11 cellular contexts compared by ENCODE assay signal in genomic region chr21:45469273-45470086, GRCh38.
DNase-seq lines count a peak whose midpoint lies in the region; ATAC-seq and TF ChIP-seq lines count a peak whose summit lies in the region.
"Had no signal": no experiment of that assay in that cellular context is flagged by ENCODE, and none has a peak within 500 bp of the region (broad histone marks: within the 10 kb centered on the region; RNA-seq: fewer than 3 reads in every experiment).

No MANE protein-coding gene starts in this region.

- no peaks in the 10 kb centered on the region for H3K27me3 ChIP-seq in IMR-90 (ENCODE audit: control insufficient read depth, insufficient read depth, low read length)
- H3K27me3 ChIP-seq in esophagus muscularis mucosa = no peaks in the 10 kb centered on the region
- H3K27me3 ChIP-seq: SJCRH30 had no signal

- no peak for DNase-seq in IMR-90
- DNase-seq in esophagus muscularis mucosa (ENCODE audit: extremely low spot score) = no peak
- DNase-seq in midbrain (lab: John Stamatoyannopoulos, UW) = peak; percentile 69
- peak; percentile 86 for DNase-seq in superior temporal gyrus (ENCODE audit: extremely low spot score)
- no peak for DNase-seq in AG20443 (ENCODE audit: low spot score)
- no peak for DNase-seq in NCI-H2081 (lab: John Stamatoyannopoulos, UW)
- no peak for DNase-seq in SKM-1 (lab: John Stamatoyannopoulos, UW; ENCODE audit: unreplicated experiment)
- DNase-seq: NCI-H446; SJCRH30; stimulated activated CD8-positive, alpha-beta memory T cell treated with anti-CD3 and anti-CD28 coated beads, Interleukin-4, amount 100 ng/mL, for 48 hours had no signal

- 0 out of 2 replicates have a peak overlapping the region, but pooled peaks have one; percentile 35 for H3K56ac ChIP-seq in IMR-90 (ENCODE audit: extremely low read depth, insufficient read depth, low read length)

- H2BK120ac ChIP-seq in IMR-90 (ENCODE audit: low read depth, low read length) = peak overlapping the region; percentile 47

- TF ChIP-seq RAD21 in IMR-90 (IDR thresholded peaks at IDR 0.05; ENCODE audit: low read length) = no peak

- peaks cover 76% of the 10 kb centered on the region for H4K20me1 ChIP-seq in IMR-90 (ENCODE audit: insufficient read depth, low read length)

- peaks cover 8 to 68% of the 10 kb centered on the region in 2 experiments; a peak in 3 of 4 replicates for H3K79me1 ChIP-seq in IMR-90 (ENCODE audit: low read depth in 1 of 2, low read length in 2 of 2)

- peak overlapping the region; percentile 60 for H2AK5ac ChIP-seq in IMR-90 (ENCODE audit: low read depth, low read length)

- peak overlapping the region; percentile 4; the same call in 1 of the 2 replicates for H3K9ac ChIP-seq in IMR-90 (ENCODE audit: low read depth, low read length)

- dilution Hi-C loops in IMR-90 (cut with HindIII; ENCODE audit: low sequenced_read_pairs, unreplicated experiment) = no loop called here

- H2BK5ac ChIP-seq in IMR-90 (ENCODE audit: low read depth, low read length, poor library complexity, severe bottlenecking) = peak overlapping the region; percentile 25

- WGBS in IMR-90 (ENCODE audit: extremely low coverage in 2 of 2, insufficient read length in 1 of 2), 2 experiments = 69% methylated on average over 9 of the region's 24 CpGs; no CpG with 5 or more reads in 1 of the 2 experiments
- WGBS in esophagus muscularis mucosa = 84% methylated on average over 17 of the region's 24 CpGs

- H2AK9ac ChIP-seq in IMR-90 (replicated peaks; ENCODE audit: low read depth, low read length, poor library complexity) = peak overlapping the region; percentile 82

- intact Hi-C loops in IMR-90 (cut with micrococcal nuclease) (no loop called here), esophagus muscularis mucosa (cut with DNase I) (loop anchor here (5.0 kb wide), 1 partner anchor 353 kb away; no protein-coding TSS in a partner anchor)

- peak overlapping the region; percentile 78 for H3K4ac ChIP-seq in IMR-90 (ENCODE audit: low read depth, low read length)

- ATAC-seq in IMR-90 (ENCODE audit: low read depth) = no peak
- no peak for ATAC-seq in HG03460 (IDR thresholded peaks at IDR 0.05; ENCODE audit: unreplicated experiment)

- H3K4me1 ChIP-seq in IMR-90 (ENCODE audit: control insufficient read depth, insufficient read depth, low read length) = peaks cover 32% of the 10 kb centered on the region
- peaks cover 18 to 61% (median 45%) of the 10 kb centered on the region in 4 donors for H3K4me1 ChIP-seq in esophagus muscularis mucosa

- H4K91ac ChIP-seq in IMR-90 (ENCODE audit: insufficient read depth, low read depth, low read length) = peak overlapping the region; percentile 73; the same call in 1 of the 2 replicates

- H3K27ac ChIP-seq in IMR-90 (ENCODE audit: insufficient read depth, low read length) (peak overlapping the region; percentile 37; the same call in 1 of the 2 replicates), esophagus muscularis mucosa (replicated peaks in 1 of 4) (peak overlapping the region; percentile 20 to 88 (median 82))
- H3K27ac ChIP-seq: SJCRH30 had no signal

- BruUV-seq in IMR-90 (replicated peaks; lab: Mats Ljungman, UMichigan) = no TSS peak

- H3K9me3 ChIP-seq in IMR-90 (ENCODE audit: control insufficient read depth, insufficient read depth, low read length) = no peaks in the 10 kb centered on the region
- H3K9me3 ChIP-seq in esophagus muscularis mucosa = no peaks in the 10 kb centered on the region
- H3K9me3 ChIP-seq: SJCRH30 had no signal

- peak overlapping the region; percentile 32 for H3K4me2 ChIP-seq in IMR-90 (ENCODE audit: low read depth, low read length)

- peaks cover 18% of the 10 kb centered on the region for H3K36me3 ChIP-seq in IMR-90 (ENCODE audit: control insufficient read depth, insufficient read depth, low read length)
- peaks cover 0 to 23% (median 6%) of the 10 kb centered on the region in 4 donors for H3K36me3 ChIP-seq in esophagus muscularis mucosa
- H3K36me3 ChIP-seq: SJCRH30 had no signal

- H4K5ac ChIP-seq in IMR-90 (ENCODE audit: low read depth, low read length) = peak overlapping the region; percentile 22; the same call in 1 of the 2 replicates

- TF ChIP-seq POLR2A in IMR-90 (IDR thresholded peaks at IDR 0.05; ENCODE audit: low read depth, low read length) = no peak
- no peak for TF ChIP-seq POLR2A in esophagus muscularis mucosa (IDR thresholded peaks at IDR 0.05; ENCODE audit: low read depth)

- peak overlapping the region; percentile 57; the same call in 1 of the 2 replicates for H3K23ac ChIP-seq in IMR-90 (ENCODE audit: low read depth, low read length)

- peaks cover 20% of the 10 kb centered on the region for H3K9me1 ChIP-seq in IMR-90 (ENCODE audit: insufficient read depth, low read length)

- H3K18ac ChIP-seq in IMR-90 (ENCODE audit: low read depth, low read length) = peak overlapping the region; percentile 6; the same call in 1 of the 2 replicates

- peak overlapping the region; percentile 58; the same call in 1 of the 2 replicates for H2BK20ac ChIP-seq in IMR-90 (ENCODE audit: low read depth, low read length)

- CTCF ChIA-PET in IMR-90 (lab: Yijun Ruan, JAX) = no interaction called here

- in situ Hi-C loops in IMR-90 (cut with MboI; ENCODE audit: low sequenced_read_pairs) = loop anchor here (10.0 kb wide), 1 partner anchor 355 kb away; no protein-coding TSS in a partner anchor

- POLR2A ChIA-PET in IMR-90 (lab: Charles Lee; ENCODE audit: unreplicated experiment) = no interaction called here

- H4K8ac ChIP-seq in IMR-90 (ENCODE audit: low read depth in 2 of 2, low read length in 2 of 2) = peak overlapping the region in 1 of 2 experiments; percentile 56; a peak in 1 of 4 replicates

- H2AFZ ChIP-seq in IMR-90 (replicated peaks; ENCODE audit: low read length, poor library complexity) = peak overlapping the region; percentile 37

- no peak for TF ChIP-seq EP300 in esophagus muscularis mucosa (IDR thresholded peaks at IDR 0.05)

- no peak for TF ChIP-seq CTCF in IMR-90 (conservative IDR thresholded peaks at IDR 0.05; ENCODE audit: low read depth, low read length)
- no peak for TF ChIP-seq CTCF in esophagus muscularis mucosa (IDR thresholded peaks at IDR 0.05)

- peak overlapping the region; percentile 78 for H3K14ac ChIP-seq in IMR-90 (replicated peaks; ENCODE audit: low read depth, low read length)

- H3K4me3 ChIP-seq in IMR-90 (ENCODE audit: insufficient read depth, low read depth, low read length) (no peak overlapping the region), esophagus muscularis mucosa (no peak overlapping the region)
- H3K4me3 ChIP-seq: SJCRH30 had no signal

- H2BK15ac ChIP-seq in IMR-90 (ENCODE audit: low read depth, low read length) = peak overlapping the region; percentile 48; the same call in 2 of the 3 replicates

TF ChIP-seq in IMR-90, 13 proteins besides CTCF, POLR2A, EP300 and RAD21:
- TF ChIP-seq USF2 (IDR thresholded peaks at IDR 0.05; ENCODE audit: low read depth, low read length) = no peak
- TF ChIP-seq CEBPB (IDR thresholded peaks at IDR 0.05; ENCODE audit: low read depth, low read length) = no peak
- TF ChIP-seq BHLHE40 (IDR thresholded peaks at IDR 0.05; ENCODE audit: low read depth, low read length) = no peak
- TF ChIP-seq FOS (IDR thresholded peaks at IDR 0.05; ENCODE audit: low read depth, low read length) = no peak
- TF ChIP-seq MAZ (IDR thresholded peaks at IDR 0.05; ENCODE audit: borderline replicate concordance, low read depth, low read length) = no peak
- no peak for TF ChIP-seq RFX5 (IDR thresholded peaks at IDR 0.05; ENCODE audit: low read depth, low read length)
- TF ChIP-seq NFE2L2 (IDR thresholded peaks at IDR 0.05; ENCODE audit: low read depth, low read length) = no peak
- TF ChIP-seq CHD1 (IDR thresholded peaks at IDR 0.05; ENCODE audit: low read depth, low read length) = no peak
- TF ChIP-seq MAFK (IDR thresholded peaks at IDR 0.05; ENCODE audit: low read depth, low read length) = no peak
- TF ChIP-seq MXI1 (IDR thresholded peaks at IDR 0.05; ENCODE audit: borderline replicate concordance, low read depth, low read length) = no peak
- no peak for TF ChIP-seq RCOR1 (IDR thresholded peaks at IDR 0.05; ENCODE audit: insufficient replicate concordance, low read length)
- TF ChIP-seq ELK1 (IDR thresholded peaks at IDR 0.05; ENCODE audit: borderline replicate concordance, low read depth, low read length) = no peak
- no peak for TF ChIP-seq SMC3 (IDR thresholded peaks at IDR 0.05; ENCODE audit: low read depth, low read length)

Comparison
In these comparisons a context has a peak if more than half of its experiments do, and no peak if none do; other contexts are left out.
1. DNase-seq: peak in midbrain (single experiment) and superior temporal gyrus (single experiment); none in IMR-90 (single experiment), esophagus muscularis mucosa (single experiment), AG20443 (single experiment), NCI-H2081 (0 of 2) and SKM-1 (single experiment).